Comparison of ENCODE assay signal across 1 cellular context in genomic region chr17:28117304-28117703, GRCh38.
TF ChIP-seq lines count a peak whose summit lies in the region.

No MANE protein-coding gene starts in this region.

TF ChIP-seq in GM23338, 12 proteins besides CTCF, POLR2A, EP300 and RAD21 (continued from another document):
- TF ChIP-seq, protein P1, sequence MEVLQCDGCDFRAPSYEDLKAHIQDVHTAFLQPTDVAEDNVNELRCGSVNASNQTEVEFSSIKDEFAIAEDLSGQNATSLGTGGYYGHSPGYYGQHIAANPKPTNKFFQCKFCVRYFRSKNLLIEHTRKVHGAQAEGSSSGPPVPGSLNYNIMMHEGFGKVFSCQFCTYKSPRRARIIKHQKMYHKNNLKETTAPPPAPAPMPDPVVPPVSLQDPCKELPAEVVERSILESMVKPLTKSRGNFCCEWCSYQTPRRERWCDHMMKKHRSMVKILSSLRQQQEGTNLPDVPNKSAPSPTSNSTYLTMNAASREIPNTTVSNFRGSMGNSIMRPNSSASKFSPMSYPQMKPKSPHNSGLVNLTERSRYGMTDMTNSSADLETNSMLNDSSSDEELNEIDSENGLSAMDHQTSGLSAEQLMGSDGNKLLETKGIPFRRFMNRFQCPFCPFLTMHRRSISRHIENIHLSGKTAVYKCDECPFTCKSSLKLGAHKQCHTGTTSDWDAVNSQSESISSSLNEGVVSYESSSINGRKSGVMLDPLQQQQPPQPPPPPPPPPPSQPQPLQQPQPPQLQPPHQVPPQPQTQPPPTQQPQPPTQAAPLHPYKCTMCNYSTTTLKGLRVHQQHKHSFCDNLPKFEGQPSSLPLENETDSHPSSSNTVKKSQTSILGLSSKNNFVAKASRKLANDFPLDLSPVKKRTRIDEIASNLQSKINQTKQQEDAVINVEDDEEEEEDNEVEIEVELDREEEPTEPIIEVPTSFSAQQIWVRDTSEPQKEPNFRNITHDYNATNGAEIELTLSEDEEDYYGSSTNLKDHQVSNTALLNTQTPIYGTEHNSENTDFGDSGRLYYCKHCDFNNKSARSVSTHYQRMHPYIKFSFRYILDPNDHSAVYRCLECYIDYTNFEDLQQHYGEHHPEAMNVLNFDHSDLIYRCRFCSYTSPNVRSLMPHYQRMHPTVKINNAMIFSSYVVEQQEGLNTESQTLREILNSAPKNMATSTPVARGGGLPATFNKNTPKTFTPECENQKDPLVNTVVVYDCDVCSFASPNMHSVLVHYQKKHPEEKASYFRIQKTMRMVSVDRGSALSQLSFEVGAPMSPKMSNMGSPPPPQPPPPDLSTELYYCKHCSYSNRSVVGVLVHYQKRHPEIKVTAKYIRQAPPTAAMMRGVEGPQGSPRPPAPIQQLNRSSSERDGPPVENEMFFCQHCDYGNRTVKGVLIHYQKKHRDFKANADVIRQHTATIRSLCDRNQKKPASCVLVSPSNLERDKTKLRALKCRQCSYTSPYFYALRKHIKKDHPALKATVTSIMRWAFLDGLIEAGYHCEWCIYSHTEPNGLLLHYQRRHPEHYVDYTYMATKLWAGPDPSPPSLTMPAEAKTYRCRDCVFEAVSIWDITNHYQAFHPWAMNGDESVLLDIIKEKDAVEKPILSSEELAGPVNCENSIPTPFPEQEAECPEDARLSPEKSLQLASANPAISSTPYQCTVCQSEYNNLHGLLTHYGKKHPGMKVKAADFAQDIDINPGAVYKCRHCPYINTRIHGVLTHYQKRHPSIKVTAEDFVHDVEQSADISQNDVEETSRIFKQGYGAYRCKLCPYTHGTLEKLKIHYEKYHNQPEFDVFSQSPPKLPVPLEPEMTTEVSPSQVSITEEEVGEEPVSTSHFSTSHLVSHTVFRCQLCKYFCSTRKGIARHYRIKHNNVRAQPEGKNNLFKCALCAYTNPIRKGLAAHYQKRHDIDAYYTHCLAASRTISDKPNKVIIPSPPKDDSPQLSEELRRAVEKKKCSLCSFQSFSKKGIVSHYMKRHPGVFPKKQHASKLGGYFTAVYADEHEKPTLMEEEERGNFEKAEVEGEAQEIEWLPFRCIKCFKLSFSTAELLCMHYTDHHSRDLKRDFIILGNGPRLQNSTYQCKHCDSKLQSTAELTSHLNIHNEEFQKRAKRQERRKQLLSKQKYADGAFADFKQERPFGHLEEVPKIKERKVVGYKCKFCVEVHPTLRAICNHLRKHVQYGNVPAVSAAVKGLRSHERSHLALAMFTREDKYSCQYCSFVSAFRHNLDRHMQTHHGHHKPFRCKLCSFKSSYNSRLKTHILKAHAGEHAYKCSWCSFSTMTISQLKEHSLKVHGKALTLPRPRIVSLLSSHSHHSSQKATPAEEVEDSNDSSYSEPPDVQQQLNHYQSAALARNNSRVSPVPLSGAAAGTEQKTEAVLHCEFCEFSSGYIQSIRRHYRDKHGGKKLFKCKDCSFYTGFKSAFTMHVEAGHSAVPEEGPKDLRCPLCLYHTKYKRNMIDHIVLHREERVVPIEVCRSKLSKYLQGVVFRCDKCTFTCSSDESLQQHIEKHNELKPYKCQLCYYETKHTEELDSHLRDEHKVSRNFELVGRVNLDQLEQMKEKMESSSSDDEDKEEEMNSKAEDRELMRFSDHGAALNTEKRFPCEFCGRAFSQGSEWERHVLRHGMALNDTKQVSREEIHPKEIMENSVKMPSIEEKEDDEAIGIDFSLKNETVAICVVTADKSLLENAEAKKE (CRISPR knock-in tag; IDR thresholded peaks at IDR 0.05): no peak
- no peak for TF ChIP-seq EZH2phosphoT487 (IDR thresholded peaks at IDR 0.05; ENCODE audit: unreplicated experiment)
TF ChIP-seq in GM23338: peak in this region for 0.
